8 cellular contexts compared by ENCODE assay signal in the genomic region with DNA sequence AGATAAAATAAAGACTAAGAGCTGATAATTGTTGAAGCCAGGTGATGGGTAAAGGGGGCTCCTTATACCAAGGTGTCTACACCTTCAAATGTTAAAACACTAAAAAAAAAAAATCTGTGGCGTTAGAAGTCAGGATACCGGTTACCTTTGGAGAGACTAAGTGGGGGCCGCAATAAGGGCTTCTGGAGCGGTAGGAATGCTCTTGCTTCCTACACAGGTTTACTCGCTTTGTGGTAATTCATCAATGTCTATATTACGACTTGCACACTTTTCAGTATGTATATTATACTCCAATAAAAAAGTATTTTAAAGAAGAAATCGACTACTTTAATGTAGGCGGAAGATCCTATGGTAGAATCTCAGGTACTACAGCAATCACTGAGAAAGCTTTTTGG. TPM values are rescaled to one million over a fixed set of nuclear protein-coding genes. Genes with fewer than 3 reads are reported as not detected.
DNase-seq lines count a peak whose midpoint lies in the region; ATAC-seq, FAIRE-seq and TF ChIP-seq lines count a peak whose summit lies in the region.

No MANE protein-coding gene starts in this region.

- in situ Hi-C loops in K562 (cut with MboI), result loop anchor here (25.0 kb wide), 1 partner anchor 520 kb away; no protein-coding TSS in a partner anchor

- no peaks in the 10 kb centered on the region for H3K27me3 Mint-ChIP-seq in memory B cell

- ATAC-seq in heart left ventricle (no peak), Right ventricle myocardium inferior (no peak), K562 (peak; percentile 3), memory B cell (ENCODE audit: low read depth) (no peak)

- CTCF ChIA-PET in K562 (lab: Yijun Ruan, JAX; ENCODE audit: low intra/inter-chr PET ratio), result interaction anchor here (1.6 kb wide), 1 partner anchor 525 kb away, joined by 9 read pairs; no protein-coding TSS in a partner anchor

- DNase-seq in heart left ventricle (no peak), Right ventricle myocardium inferior (ENCODE audit: missing footprints) (no peak), K562 (ENCODE audit: extremely low read depth in 1 of 4, low spot score in 3 of 4) (no peak), memory B cell (ENCODE audit: low spot score in 2 of 2) (no peak), vagina (ENCODE audit: extremely low spot score in 2 of 2) (no peak), NCI-H345 (lab: John Stamatoyannopoulos, UW) (no peak), T1000 (lab: John Stamatoyannopoulos, UW) (no peak), erythroblast (lab: John Stamatoyannopoulos, UW) (no peak)

- no peaks in the 10 kb centered on the region for H3K9me1 ChIP-seq in K562 (ENCODE audit: control insufficient read depth, insufficient read depth, low read length)

- intact Hi-C loops in heart left ventricle (cut with DNase I) (loop anchor here in 7 of 10 donors (2.0 to 10.0 kb wide), 7 partner anchors 93 to 527 kb away; no protein-coding TSS in a partner anchor), Right ventricle myocardium inferior (cut with DNase I) (loop anchor here (1.0 kb wide), 1 partner anchor 169 kb away; no protein-coding TSS in a partner anchor), K562 (cut with micrococcal nuclease) (loop anchor here (5.0 kb wide), 3 partner anchors 40 to 80 kb away; no protein-coding TSS in a partner anchor), vagina (cut with DNase I) (no loop called here)

- no peaks in the 10 kb centered on the region for H3K27me3 ChIP-seq in heart left ventricle
- no peaks in the 10 kb centered on the region for H3K27me3 ChIP-seq in K562 (ENCODE audit: control insufficient read depth in 2 of 2, insufficient read depth in 2 of 2, low read length in 2 of 2)
- H3K27me3 ChIP-seq in vagina, result no peaks in the 10 kb centered on the region

- H3K4me3 Mint-ChIP-seq in memory B cell, result peak overlapping the region; percentile 91

- peak overlapping the region; percentile 93 for H3K4me2 ChIP-seq in K562 (ENCODE audit: insufficient read depth, low read length)

- no peaks in the 10 kb centered on the region for H4K20me1 ChIP-seq in K562 (replicated peaks; ENCODE audit: control insufficient read depth, insufficient read depth, low read length)

- no TSS peak for BruUV-seq in K562 (replicated peaks; lab: Mats Ljungman, UMichigan)

- peak overlapping the region; percentile 90 for H3K27ac Mint-ChIP-seq in memory B cell

- 4 to 11% (median 6%) methylated on average over 8 of the region's 8 CpGs for WGBS in heart left ventricle, 4 donors
- WGBS in K562 (ENCODE audit: insufficient coverage, low coverage, missing lambda C conversion rate), result 4% methylated on average over 8 of the region's 8 CpGs

- TF ChIP-seq CTCF in heart left ventricle (IDR thresholded peaks at IDR 0.05) (no peak), K562 (IDR thresholded peaks at IDR 0.05 in 2 of 3, conservative IDR thresholded peaks at IDR 0.05 in 1 of 3; ENCODE audit: insufficient read depth in 2 of 3, low read depth in 1 of 3, low read length in 3 of 3) (no peak), vagina (IDR thresholded peaks at IDR 0.05) (no peak)

- H3K9me3 Mint-ChIP-seq in memory B cell, result no peaks in the 10 kb centered on the region

- H3K9ac ChIP-seq in K562 (ENCODE audit: insufficient read depth in 1 of 2, low read depth in 2 of 2, low read length in 2 of 2), result peak overlapping the region; percentile 91 to 97

- peaks cover 0 to 32% (median 7%) of the 10 kb centered on the region in 12 donors for H3K4me1 ChIP-seq in heart left ventricle
- H3K4me1 ChIP-seq in K562 (replicated peaks in 1 of 2; ENCODE audit: control insufficient read depth in 2 of 2, insufficient read depth in 2 of 2, low read length in 2 of 2), result peaks cover 25 to 30% of the 10 kb centered on the region in 2 experiments
- peaks cover 13% of the 10 kb centered on the region for H3K4me1 ChIP-seq in vagina

- no peak for FAIRE-seq in K562 (lab: Jason Lieb, UNC)

- H3K36me3 Mint-ChIP-seq in memory B cell, result peaks cover 16% of the 10 kb centered on the region

- H3K4me3 ChIP-seq in heart left ventricle (peak overlapping the region; percentile 55 to 87 (median 70)), K562 (peak overlapping the region; percentile 68), vagina (peak overlapping the region; percentile 55 to 67)

- TF ChIP-seq EP300 in K562 (IDR thresholded peaks at IDR 0.05; ENCODE audit: low read length), result no peak

- peak overlapping the region; percentile 88 for H2AFZ ChIP-seq in K562 (ENCODE audit: low read depth, low read length)

- H3K79me2 ChIP-seq in K562 (ENCODE audit: control insufficient read depth, insufficient read depth, low read length), result peaks cover 69% of the 10 kb centered on the region

- POLR2A ChIA-PET in K562 (lab: Yijun Ruan, JAX), result interaction anchor here (0.6 to 2.9 kb wide), 12 partner anchors 8 to 525 kb away, joined by 3 to 35 read pairs (median 4); partner anchors contain the start of genes MAP1B, MRPS27 and PTCD2

- H3K4me1 Mint-ChIP-seq in memory B cell, result peaks cover 26% of the 10 kb centered on the region

- H3K9me3 ChIP-seq in heart left ventricle (no peaks in the 10 kb centered on the region), K562 (replicated peaks; ENCODE audit: control insufficient read depth, insufficient read depth, low read depth, low read length) (no peaks in the 10 kb centered on the region), vagina (no peaks in the 10 kb centered on the region)

- TF ChIP-seq RAD21 in K562 (CRISPR knock-in tag; conservative IDR thresholded peaks at IDR 0.05 in 1 of 2, IDR thresholded peaks at IDR 0.05 in 1 of 2), result no peak

- H3K36me3 ChIP-seq in heart left ventricle (peaks cover 0 to 38% (median 28%) of the 10 kb centered on the region in 9 donors), K562 (ENCODE audit: control insufficient read depth, insufficient read depth, low read length) (peaks cover 51% of the 10 kb centered on the region), vagina (peaks cover 0 to 6% of the 10 kb centered on the region in 2 donors)

- TF ChIP-seq POLR2A in heart left ventricle (IDR thresholded peaks at IDR 0.05) (no peak), K562 (conservative IDR thresholded peaks at IDR 0.05) (no peak), vagina (IDR thresholded peaks at IDR 0.05) (no peak), erythroblast (IDR thresholded peaks at IDR 0.05; ENCODE audit: low read length) (no peak)

- H3K27ac ChIP-seq in heart left ventricle, result peak overlapping the region; percentile 81 to 99 (median 94)
- H3K27ac ChIP-seq in K562 (ENCODE audit: extremely low read depth, low read depth, low read length), result peak overlapping the region; percentile 96
- peak overlapping the region; percentile 92 for H3K27ac ChIP-seq in vagina

RNA-seq across cellular contexts. Expression of gene MRPS27, which starts 12.5 kb away (rescaled TPM):
- total RNA-seq in heart left ventricle, result 10 to 100 TPM; 58.3 to 94.1 (median 74.4) TPM
- polyA plus RNA-seq in heart left ventricle, result 10 to 100 TPM; 31.9 to 63.6 TPM
- 65.5 TPM for total RNA-seq in Right ventricle myocardium inferior
- total RNA-seq in K562 (2011; cell fraction: chromatin; rRNA removed; ENCODE audit: low replicate concordance), result 113 and 199 TPM in 2 replicates
- 69.4 and 77.0 TPM in 2 replicates for total RNA-seq in K562 (2011; cell fraction: nucleolus; rRNA removed)
- total RNA-seq in K562 (2011; cell fraction: nucleoplasm; rRNA removed), result 108 and 163 TPM in 2 replicates
- total RNA-seq in K562 (2014; rRNA removed), result 79.2 and 90.9 TPM in 2 replicates
- 127 and 130 TPM in 2 replicates for total RNA-seq in K562 (2014; rRNA removed; fragmentation: Illumina TruSeq; extraction: Trizol)
- total RNA-seq in K562 (2015; rRNA removed; fragmentation: Illumina TruSeq; extraction: Trizol), result 104 and 105 TPM in 2 replicates
- total RNA-seq in K562 (2021), result 96.7 and 97.6 TPM in 2 replicates
- 118 and 144 TPM in 2 replicates for polyA plus RNA-seq in K562 (2011; rRNA removed)
- polyA plus RNA-seq in K562 (2011; cell fraction: cytosol; rRNA removed), result 103 and 114 TPM in 2 replicates
- polyA plus RNA-seq in K562 (2011; cell fraction: nucleus; rRNA removed), result 77.8 and 78.9 TPM in 2 replicates
- polyA plus RNA-seq in K562 (2012), result 64.0 and 66.5 TPM in 2 replicates
- 111 and 125 TPM in 2 replicates for polyA plus RNA-seq in K562 (2014; fragmentation: Illumina TruSeq; extraction: Trizol)
- polyA plus RNA-seq in K562 (2014; fragmentation: Nextera tagmentation; extraction: Ambion mirVana), result 100 to 1,000 TPM; 106 to 122 TPM
- polyA plus RNA-seq in K562 (2014; rRNA removed), result 73.6 and 79.9 TPM in 2 replicates
- 143 and 145 TPM in 2 replicates for polyA minus RNA-seq in K562 (2011; rRNA and poly(A)+ RNA removed)
- polyA minus RNA-seq in K562 (2011; cell fraction: cytosol; rRNA and poly(A)+ RNA removed), result 90.5 and 106 TPM in 2 replicates
- polyA minus RNA-seq in K562 (2011; cell fraction: nucleus; rRNA and poly(A)+ RNA removed), result 64.1 and 85.1 TPM in 2 replicates
- total RNA-seq in vagina, result 44.9 TPM

RNA-seq across cellular contexts. Expression of gene PTCD2, which starts 12.6 kb away (rescaled TPM):
- total RNA-seq in heart left ventricle, result 10 to 100 TPM in 8 of 9 donors, 1 to 10 TPM in 1; 7.3 to 21.5 (median 16.1) TPM
- polyA plus RNA-seq in heart left ventricle, result 1 to 10 TPM; 5.3 to 6.7 TPM
- 15.5 TPM for total RNA-seq in Right ventricle myocardium inferior
- total RNA-seq in K562 (2011; cell fraction: chromatin; rRNA removed; ENCODE audit: low replicate concordance), result 14.6 and 25.8 TPM in 2 replicates
- total RNA-seq in K562 (2011; cell fraction: nucleolus; rRNA removed), result 9.7 and 10.5 TPM in 2 replicates
- total RNA-seq in K562 (2011; cell fraction: nucleoplasm; rRNA removed), result 15.5 and 22.9 TPM in 2 replicates
- total RNA-seq in K562 (2014; rRNA removed), result 12.5 and 14.6 TPM in 2 replicates
- total RNA-seq in K562 (2014; rRNA removed; fragmentation: Illumina TruSeq; extraction: Trizol), result 18.3 and 19.4 TPM in 2 replicates
- 11.9 and 12.6 TPM in 2 replicates for total RNA-seq in K562 (2015; rRNA removed; fragmentation: Illumina TruSeq; extraction: Trizol)
- total RNA-seq in K562 (2021), result 18.7 and 20.6 TPM in 2 replicates
- polyA plus RNA-seq in K562 (2011; rRNA removed), result 24.7 and 28.5 TPM in 2 replicates
- polyA plus RNA-seq in K562 (2011; cell fraction: cytosol; rRNA removed), result 10.2 and 14.1 TPM in 2 replicates
- polyA plus RNA-seq in K562 (2011; cell fraction: nucleus; rRNA removed), result 19.5 and 27.6 TPM in 2 replicates
- 11.1 and 11.4 TPM in 2 replicates for polyA plus RNA-seq in K562 (2012)
- 13.6 and 14.6 TPM in 2 replicates for polyA plus RNA-seq in K562 (2014; fragmentation: Illumina TruSeq; extraction: Trizol)
- polyA plus RNA-seq in K562 (2014; fragmentation: Nextera tagmentation; extraction: Ambion mirVana), result 10 to 100 TPM; 18.6 to 19.6 TPM
- polyA plus RNA-seq in K562 (2014; rRNA removed), result 14.1 and 18.8 TPM in 2 replicates
- 26.3 and 26.7 TPM in 2 replicates for polyA minus RNA-seq in K562 (2011; rRNA and poly(A)+ RNA removed)
- 8.0 and 8.8 TPM in 2 replicates for polyA minus RNA-seq in K562 (2011; cell fraction: cytosol; rRNA and poly(A)+ RNA removed)
- polyA minus RNA-seq in K562 (2011; cell fraction: nucleus; rRNA and poly(A)+ RNA removed), result 14.4 and 18.4 TPM in 2 replicates
- 6.9 TPM for total RNA-seq in vagina
